9 cellular contexts compared by ENCODE assay signal in genomic region chr10:102268333-102268999, GRCh38. TPM values are rescaled to one million over a fixed set of nuclear protein-coding genes. Genes with fewer than 3 reads are reported as not detected.
DNase-seq lines count a peak whose midpoint lies in the region; ATAC-seq and TF ChIP-seq lines count a peak whose summit lies in the region.
"Had no signal": no experiment of that assay in that cellular context is flagged by ENCODE, and none has a peak within 500 bp of the region (broad histone marks: within the 10 kb centered on the region; RNA-seq: fewer than 3 reads in every experiment).

No MANE protein-coding gene starts in this region.

- H3K4me1 Mint-ChIP-seq in activated naive CD4-positive, alpha-beta T cell treated with anti-CD3 and anti-CD28 coated beads, Interleukin-2, amount 50 U/mL, for 24 hours: peaks cover 72% of the 10 kb centered on the region
- H3K4me1 Mint-ChIP-seq in activated T-helper 1 cell treated with anti-CD3 and anti-CD28 coated beads, Interleukin-12 subunit alpha, Interleukin-12 subunit beta, Interleukin-2, Interleukin-4 antibody, amounts not matched to agents 30 ng/mL and 10 ng/mL and 1 ng/mL, durations not matched to agents 14 hours and 24 hours and 36 hours (ENCODE audit: low read depth): peaks cover 32% of the 10 kb centered on the region
- peaks cover 55 to 77% of the 10 kb centered on the region in 2 donors for H3K4me1 Mint-ChIP-seq in immature natural killer cell

- peak overlapping the region; percentile 94 for H3K27ac Mint-ChIP-seq in activated naive CD4-positive, alpha-beta T cell treated with anti-CD3 and anti-CD28 coated beads, Interleukin-2, amount 50 U/mL, for 24 hours
- H3K27ac Mint-ChIP-seq in activated T-helper 1 cell treated with anti-CD3 and anti-CD28 coated beads, Interleukin-12 subunit alpha, Interleukin-12 subunit beta, Interleukin-2, Interleukin-4 antibody, amounts not matched to agents 30 ng/mL and 10 ng/mL and 1 ng/mL, durations not matched to agents 14 hours and 24 hours and 36 hours: peak overlapping the region; percentile 71
- peak overlapping the region; percentile 46 to 69 (median 54) for H3K27ac Mint-ChIP-seq in immature natural killer cell

- DNase-seq in activated naive CD4-positive, alpha-beta T cell treated with Interleukin-2 at 50 U/mL for 16 hours: no peak
- DNase-seq in activated T-helper 1 cell treated with anti-CD3 and anti-CD28 coated beads, Interleukin-12 subunit alpha, Interleukin-12 subunit beta, Interleukin-2, Interleukin-4 antibody, amounts not matched to agents 30 ng/mL and 10 ng/mL and 1 ng/mL, durations not matched to agents 14 hours and 24 hours and 36 hours (ENCODE audit: low spot score): no peak
- DNase-seq in immature natural killer cell: no peak
- no peak for DNase-seq in upper lobe of left lung
- DNase-seq in activated gamma-delta T cell (lab: John Stamatoyannopoulos, UW): no peak
- DNase-seq in left lobe of liver (ENCODE audit: low spot score): no peak
- DNase-seq: NCI-H1048 had no signal

- no peaks in the 10 kb centered on the region for H3K27me3 Mint-ChIP-seq in activated naive CD4-positive, alpha-beta T cell treated with anti-CD3 and anti-CD28 coated beads, Interleukin-2, amount 50 U/mL, for 24 hours
- H3K27me3 Mint-ChIP-seq in activated T-helper 1 cell treated with anti-CD3 and anti-CD28 coated beads, Interleukin-12 subunit alpha, Interleukin-12 subunit beta, Interleukin-2, Interleukin-4 antibody, amounts not matched to agents 30 ng/mL and 10 ng/mL and 1 ng/mL, durations not matched to agents 14 hours and 24 hours and 36 hours (ENCODE audit: insufficient read depth): no peaks in the 10 kb centered on the region
- H3K27me3 Mint-ChIP-seq in immature natural killer cell (ENCODE audit: low read depth in 3 of 3): peaks cover 0 to 5% (median 0%) of the 10 kb centered on the region in 3 donors

- ATAC-seq in upper lobe of left lung (ENCODE audit: low FRiP score in 2 of 2): no peak
- ATAC-seq in HG03108 (IDR thresholded peaks at IDR 0.05; ENCODE audit: unreplicated experiment): no peak
- ATAC-seq in left lobe of liver: no peak

- H3K4me1 ChIP-seq in upper lobe of left lung: peaks cover 27 to 41% (median 37%) of the 10 kb centered on the region in 4 donors

- no peak overlapping the region for H3K4me3 ChIP-seq in upper lobe of left lung

- no peaks in the 10 kb centered on the region for H3K9me3 Mint-ChIP-seq in activated naive CD4-positive, alpha-beta T cell treated with anti-CD3 and anti-CD28 coated beads, Interleukin-2, amount 50 U/mL, for 24 hours
- no peaks in the 10 kb centered on the region for H3K9me3 Mint-ChIP-seq in activated T-helper 1 cell treated with anti-CD3 and anti-CD28 coated beads, Interleukin-12 subunit alpha, Interleukin-12 subunit beta, Interleukin-2, Interleukin-4 antibody, amounts not matched to agents 30 ng/mL and 10 ng/mL and 1 ng/mL, durations not matched to agents 14 hours and 24 hours and 36 hours
- no peaks in the 10 kb centered on the region for H3K9me3 Mint-ChIP-seq in immature natural killer cell

- H3K27ac ChIP-seq in upper lobe of left lung: peak overlapping the region in 3 of 4 donors; percentile 0 to 53 (median 32)

- TF ChIP-seq CTCF in upper lobe of left lung (IDR thresholded peaks at IDR 0.05): no peak

- TF ChIP-seq POLR2A in upper lobe of left lung (IDR thresholded peaks at IDR 0.05): no peak

- H3K9me3 ChIP-seq in upper lobe of left lung: no peaks in the 10 kb centered on the region

- H3K4me3 Mint-ChIP-seq in activated naive CD4-positive, alpha-beta T cell treated with anti-CD3 and anti-CD28 coated beads, Interleukin-2, amount 50 U/mL, for 24 hours: peak overlapping the region; percentile 43
- no peak overlapping the region for H3K4me3 Mint-ChIP-seq in activated T-helper 1 cell treated with anti-CD3 and anti-CD28 coated beads, Interleukin-12 subunit alpha, Interleukin-12 subunit beta, Interleukin-2, Interleukin-4 antibody, amounts not matched to agents 30 ng/mL and 10 ng/mL and 1 ng/mL, durations not matched to agents 14 hours and 24 hours and 36 hours
- no peak overlapping the region for H3K4me3 Mint-ChIP-seq in immature natural killer cell

- H3K36me3 Mint-ChIP-seq in activated naive CD4-positive, alpha-beta T cell treated with anti-CD3 and anti-CD28 coated beads, Interleukin-2, amount 50 U/mL, for 24 hours: peaks cover 12% of the 10 kb centered on the region
- H3K36me3 Mint-ChIP-seq in activated T-helper 1 cell treated with anti-CD3 and anti-CD28 coated beads, Interleukin-12 subunit alpha, Interleukin-12 subunit beta, Interleukin-2, Interleukin-4 antibody, amounts not matched to agents 30 ng/mL and 10 ng/mL and 1 ng/mL, durations not matched to agents 14 hours and 24 hours and 36 hours (ENCODE audit: low read depth): peaks cover 11% of the 10 kb centered on the region
- H3K36me3 Mint-ChIP-seq in immature natural killer cell: peaks cover 0 to 4% (median under 1%) of the 10 kb centered on the region in 3 donors

- H3K27me3 ChIP-seq in upper lobe of left lung: no peaks in the 10 kb centered on the region

- intact Hi-C loops in activated T-helper 1 cell treated with anti-CD3 and anti-CD28 coated beads, Interleukin-12 subunit alpha, Interleukin-12 subunit beta, Interleukin-2, Interleukin-4 antibody, amounts not matched to agents 30 ng/mL and 10 ng/mL and 1 ng/mL, durations not matched to agents 14 hours and 24 hours and 36 hours (cut with micrococcal nuclease): loop anchor here (2.0 kb wide), 1 partner anchor 14 kb away; no protein-coding TSS in a partner anchor

- TF ChIP-seq EP300 in upper lobe of left lung (IDR thresholded peaks at IDR 0.05): no peak

- peaks cover 0 to 11% (median 0%) of the 10 kb centered on the region in 4 donors for H3K36me3 ChIP-seq in upper lobe of left lung

RNA-seq across cellular contexts. Expression of gene GBF1, which starts 23.1 kb away (rescaled TPM):
- total RNA-seq in activated T-helper 1 cell treated with anti-CD3 and anti-CD28 coated beads, Interleukin-12 subunit alpha, Interleukin-12 subunit beta, Interleukin-2, Interleukin-4 antibody, amounts not matched to agents 30 ng/mL and 10 ng/mL and 1 ng/mL, durations not matched to agents 14 hours and 24 hours and 36 hours: 46.7 TPM in 2 replicates
- polyA plus RNA-seq in immature natural killer cell: 10 to 100 TPM in 1 of 3 donors, 1 to 10 TPM in 2; 3.5 to 23.2 (median 7.3) TPM
- 10 to 100 TPM; 36.7 to 59.7 (median 44.4) TPM for total RNA-seq in upper lobe of left lung
- 22.8 TPM for total RNA-seq in left lobe of liver

RNA-seq across cellular contexts. Expression of gene PITX3, which starts 27.2 kb away (rescaled TPM):
- total RNA-seq in activated T-helper 1 cell treated with anti-CD3 and anti-CD28 coated beads, Interleukin-12 subunit alpha, Interleukin-12 subunit beta, Interleukin-2, Interleukin-4 antibody, amounts not matched to agents 30 ng/mL and 10 ng/mL and 1 ng/mL, durations not matched to agents 14 hours and 24 hours and 36 hours: 0.17 and 0.44 TPM in 2 replicates
- polyA plus RNA-seq in immature natural killer cell: not detected
- total RNA-seq in upper lobe of left lung (under 1 TPM in 1 of 6 donors, not detected in 5; 0.61 TPM), left lobe of liver (not detected)

RNA-seq across cellular contexts. Expression of gene ELOVL3, which starts 42.4 kb away (rescaled TPM):
- total RNA-seq in activated T-helper 1 cell treated with anti-CD3 and anti-CD28 coated beads, Interleukin-12 subunit alpha, Interleukin-12 subunit beta, Interleukin-2, Interleukin-4 antibody, amounts not matched to agents 30 ng/mL and 10 ng/mL and 1 ng/mL, durations not matched to agents 14 hours and 24 hours and 36 hours: 0.18 TPM in 1 of 2 replicates, not detected in the other
- not detected for polyA plus RNA-seq in immature natural killer cell
- total RNA-seq in upper lobe of left lung (1 to 10 TPM in 2 of 6 donors, under 1 TPM in 1, not detected in 3; 0.46 to 2.7 (median 1.1) TPM), left lobe of liver (not detected)
